ENCODE assay signal across 2 cellular contexts in genomic region chr2:104447831-104448434, GRCh38.
TF ChIP-seq lines count a peak whose summit lies in the region.

No MANE protein-coding gene starts in this region.

TF ChIP-seq in SK-N-SH, 30 proteins besides CTCF, POLR2A, EP300 and RAD21 (continued from another document):
- no peak for TF ChIP-seq REST (IDR thresholded peaks at IDR 0.05; ENCODE audit: low read depth, low read length)
- no peak for TF ChIP-seq GATA2 (CRISPR knock-in tag; IDR thresholded peaks at IDR 0.05)
- no peak for TF ChIP-seq JUND (IDR thresholded peaks at IDR 0.05)
- no peak for TF ChIP-seq TAF1 (IDR thresholded peaks at IDR 0.05; ENCODE audit: borderline replicate concordance, low read depth, low read length)
- TF ChIP-seq IRF3 (IDR thresholded peaks at IDR 0.05; ENCODE audit: low read depth, low read length): no peak
- no peak for TF ChIP-seq YY1 (IDR thresholded peaks at IDR 0.05; ENCODE audit: low read depth)
- no peak for TF ChIP-seq FOSL2 (IDR thresholded peaks at IDR 0.05; ENCODE audit: borderline replicate concordance, low read depth)
- no peak for TF ChIP-seq MXI1 (IDR thresholded peaks at IDR 0.05; ENCODE audit: low read depth, low read length)

TF ChIP-seq in SK-N-SH treated with all-trans-retinoic acid at 6 μM for 48 hours, 23 proteins besides CTCF, POLR2A, EP300 and RAD21 (continued from another document):
- TF ChIP-seq CSRNP3 (CRISPR knock-in tag; IDR thresholded peaks at IDR 0.05) (no peak), CREB5 (CRISPR knock-in tag; IDR thresholded peaks at IDR 0.05; ENCODE audit: low read depth) (no peak), TOX (CRISPR knock-in tag; IDR thresholded peaks at IDR 0.05; ENCODE audit: borderline replicate concordance) (no peak)
